In the genomic region with DNA sequence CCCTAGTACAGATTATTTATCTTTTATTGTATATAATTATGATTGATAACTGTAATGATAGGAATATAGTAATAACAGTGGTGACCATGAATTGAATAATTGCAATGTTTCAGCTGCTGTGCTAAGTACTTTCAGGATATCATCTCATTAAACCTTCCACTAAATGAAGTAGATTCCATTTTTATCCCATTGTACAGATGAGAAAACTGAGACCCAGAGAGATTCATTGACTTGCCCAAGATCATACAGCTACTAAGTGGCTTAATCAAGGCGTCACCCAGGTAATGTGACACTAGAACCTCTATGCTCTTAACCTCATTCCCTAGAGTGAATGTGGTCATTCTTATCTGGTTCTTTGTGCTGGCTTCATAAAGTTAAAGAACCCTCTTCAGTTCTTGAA, we compare ENCODE assay signal across 26 cellular contexts.
"Had no signal": no experiment of that assay in that cellular context is flagged by ENCODE, and none has a peak within 500 bp of the region (broad histone marks: within the 10 kb centered on the region; RNA-seq: fewer than 3 reads in every experiment).

No MANE protein-coding gene starts in this region.

- H3K4me3 ChIP-seq: colonic mucosa, coronary artery, dorsolateral prefrontal cortex, esophagus squamous epithelium, gastrocnemius medialis, gastroesophageal sphincter, heart left ventricle, heart right ventricle had no signal

- H3K36me3 ChIP-seq: colonic mucosa, esophagus squamous epithelium, gastrocnemius medialis had no signal

- H3K9me3 ChIP-seq: colonic mucosa, esophagus squamous epithelium, gastrocnemius medialis, gastroesophageal sphincter, heart left ventricle had no signal

- H3K4me1 ChIP-seq: colonic mucosa, foreskin keratinocyte, gastroesophageal sphincter, heart left ventricle had no signal

- FAIRE-seq: colon, endometrium, endothelial cell of umbilical vein, frontal cortex had no signal

- ATAC-seq: effector memory CD8-positive, alpha-beta T cell; esophagus mucosa; foreskin keratinocyte; gastrocnemius medialis; gastroesophageal sphincter; heart left ventricle; heart right ventricle had no signal

- H3K27me3 ChIP-seq: colonic mucosa, dorsolateral prefrontal cortex, esophagus squamous epithelium, foreskin keratinocyte, gastrocnemius medialis, gastroesophageal sphincter, heart left ventricle, heart right ventricle had no signal

- DNase-seq: colonic mucosa; cortex of kidney; dermis blood vessel endothelial cell; dorsolateral prefrontal cortex; effector CD4-positive, alpha-beta T cell; effector CD8-positive, alpha-beta T cell; effector memory CD4-positive, alpha-beta T cell; effector memory CD8-positive, alpha-beta T cell; endodermal cell; erythroblast; esophagus squamous epithelium; foreskin fibroblast; foreskin keratinocyte; foreskin melanocyte; gastrocnemius medialis; glutamatergic neuron; head of caudate nucleus; heart left ventricle; heart right ventricle had no signal

- H3K27ac ChIP-seq: colonic mucosa, coronary artery, dorsolateral prefrontal cortex, esophagus squamous epithelium, foreskin keratinocyte, gastrocnemius medialis, gastroesophageal sphincter, heart left ventricle, heart right ventricle had no signal
